29 cellular contexts compared by ENCODE assay signal in the genomic region with DNA sequence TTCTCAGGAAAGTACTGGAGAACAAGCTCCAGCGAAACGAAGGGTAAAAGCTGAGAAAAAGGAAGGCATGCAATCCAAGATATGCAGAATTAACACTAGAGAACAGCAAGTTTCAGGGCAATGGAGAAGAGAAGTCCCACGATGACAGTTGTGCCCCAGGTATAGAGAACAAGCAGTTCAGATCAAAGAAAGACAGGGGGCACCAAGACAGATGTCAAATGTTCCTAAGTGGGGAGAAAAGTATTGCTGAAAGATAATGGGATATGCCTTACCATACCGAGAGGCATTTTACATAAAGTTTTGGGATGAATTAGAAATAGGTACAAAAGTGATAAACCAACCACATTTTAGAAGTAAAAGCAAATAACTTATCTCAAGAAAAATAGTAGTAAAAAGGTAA.
"Had no signal": no experiment of that assay in that cellular context is flagged by ENCODE, and none has a peak within 500 bp of the region (broad histone marks: within the 10 kb centered on the region; RNA-seq: fewer than 3 reads in every experiment).

No MANE protein-coding gene starts in this region.

- H3K36me3 ChIP-seq: adrenal gland, breast epithelium, SJCRH30 had no signal

- H3K4me1 Mint-ChIP-seq: activated B cell treated with CpG ODN at 0.5 μM for 24 hours had no signal

- H3K4me3 ChIP-seq: adrenal gland, body of pancreas, breast epithelium, SJCRH30, SK-N-MC had no signal

- H3K9me3 ChIP-seq: adrenal gland, body of pancreas, breast epithelium, SJCRH30 had no signal

- H3K9me3 Mint-ChIP-seq: activated B cell treated with CpG ODN at 0.5 μM for 24 hours; activated CD4-positive, alpha-beta memory T cell treated with anti-CD3 and anti-CD28 coated beads for 36 hours; activated naive CD4-positive, alpha-beta T cell treated with anti-CD3 and anti-CD28 coated beads for 36 hours; activated naive CD4-positive, alpha-beta T cell treated with anti-CD3 and anti-CD28 coated beads, Interleukin-2, amount 50 U/mL, for 72 hours; activated T-cell treated with anti-CD3 and anti-CD28 coated beads, Interleukin-2, amount 50 U/mL, for 4 hours; activated T-helper 1 cell treated with anti-CD3 and anti-CD28 coated beads, Interleukin-12 subunit alpha, Interleukin-12 subunit beta, Interleukin-2, Interleukin-4 antibody, amounts not matched to agents 30 ng/mL and 10 ng/mL and 1 ng/mL, durations not matched to agents 14 hours and 24 hours and 36 hours; T-helper 1 cell treated with Interleukin-12 subunit alpha and Interleukin-12 subunit beta and Interleukin-4 antibody, amounts not matched to agents 30 μg/mL and 1 μg/mL, for 36 hours; T-helper 2 cell treated with Interferon-gamma antibody and Interleukin-4, amounts not matched to agents 5 μg/mL and 100 μg/mL, for 36 hours had no signal

- H3K4me1 ChIP-seq: adrenal gland, body of pancreas, breast epithelium had no signal

- H3K4me3 Mint-ChIP-seq: activated B cell treated with CpG ODN at 0.5 μM for 24 hours; activated CD4-positive, alpha-beta memory T cell treated with anti-CD3 and anti-CD28 coated beads for 36 hours; activated naive CD4-positive, alpha-beta T cell treated with anti-CD3 and anti-CD28 coated beads for 36 hours; activated T-cell treated with anti-CD3 and anti-CD28 coated beads, Interleukin-2, amount 50 U/mL, for 4 hours; activated T-helper 1 cell treated with anti-CD3 and anti-CD28 coated beads, Interleukin-12 subunit alpha, Interleukin-12 subunit beta, Interleukin-2, Interleukin-4 antibody, amounts not matched to agents 30 ng/mL and 10 ng/mL and 1 ng/mL, durations not matched to agents 14 hours and 24 hours and 36 hours; T-helper 1 cell treated with Interleukin-12 subunit alpha and Interleukin-12 subunit beta and Interleukin-4 antibody, amounts not matched to agents 30 μg/mL and 1 μg/mL, for 36 hours; T-helper 2 cell treated with Interferon-gamma antibody and Interleukin-4, amounts not matched to agents 5 μg/mL and 100 μg/mL, for 36 hours had no signal

- H3K36me3 Mint-ChIP-seq: activated CD4-positive, alpha-beta memory T cell treated with anti-CD3 and anti-CD28 coated beads for 36 hours; activated naive CD4-positive, alpha-beta T cell treated with anti-CD3 and anti-CD28 coated beads, Interleukin-2, amount 50 U/mL, for 72 hours had no signal

- H3K27ac Mint-ChIP-seq: activated B cell treated with CpG ODN at 0.5 μM for 24 hours; activated CD4-positive, alpha-beta memory T cell treated with anti-CD3 and anti-CD28 coated beads for 36 hours; activated naive CD4-positive, alpha-beta T cell treated with anti-CD3 and anti-CD28 coated beads for 36 hours; activated naive CD4-positive, alpha-beta T cell treated with anti-CD3 and anti-CD28 coated beads, Interleukin-2, amount 50 U/mL, for 72 hours; activated T-helper 1 cell treated with anti-CD3 and anti-CD28 coated beads, Interleukin-12 subunit alpha, Interleukin-12 subunit beta, Interleukin-2, Interleukin-4 antibody, amounts not matched to agents 30 ng/mL and 10 ng/mL and 1 ng/mL, durations not matched to agents 14 hours and 24 hours and 36 hours; T-helper 1 cell treated with Interleukin-12 subunit alpha and Interleukin-12 subunit beta and Interleukin-4 antibody, amounts not matched to agents 30 μg/mL and 1 μg/mL, for 36 hours; T-helper 2 cell treated with Interferon-gamma antibody and Interleukin-4, amounts not matched to agents 5 μg/mL and 100 μg/mL, for 36 hours had no signal

- ATAC-seq: activated naive CD4-positive, alpha-beta T cell treated with anti-CD3 and anti-CD28 coated beads, Interleukin-2, amount 50 U/mL, for 72 hours; activated T-cell treated with anti-CD3 and anti-CD28 coated beads, Interleukin-2, amount 50 U/mL, for 4 hours; body of pancreas had no signal

- H3K27me3 ChIP-seq: adrenal gland, body of pancreas, breast epithelium, SJCRH30 had no signal

- H3K4me2 ChIP-seq: KMS-11 had no signal

- H3K27ac ChIP-seq: adrenal gland, body of pancreas, breast epithelium, KMS-11, SJCRH30, SK-N-MC had no signal

- H3K9ac ChIP-seq: KMS-11 had no signal

- DNase-seq: activated B cell treated with CpG ODN at 0.5 μM for 24 hours; activated CD4-positive, alpha-beta memory T cell treated with anti-CD3 and anti-CD28 coated beads for 36 hours; activated CD4-positive, alpha-beta T cell treated with anti-CD3 and anti-CD28 coated beads for 4 hours; activated CD4-positive, alpha-beta T cell treated with anti-CD3 and anti-CD28 coated beads, Interleukin-2, amount 50 U/mL, for 1 hour; activated CD4-positive, CD25-positive, alpha-beta regulatory T cell treated with anti-CD3 and anti-CD28 coated beads, Interleukin-2, amount 50 U/mL, for 72 hours; activated CD8-positive, alpha-beta memory T cell treated with anti-CD3 and anti-CD28 coated beads, Interleukin-2, amount 50 U/mL, for 4 hours; activated gamma-delta T cell treated with Interleukin-2 at 50 U/mL for 16 hours; activated naive CD4-positive, alpha-beta T cell treated with anti-CD3 and anti-CD28 coated beads for 36 hours; activated T-cell treated with anti-CD3 and anti-CD28 coated beads for 4 hours; activated T-cell treated with anti-CD3 and anti-CD28 coated beads, Interleukin-2, amount 50 U/mL, for 4 hours; adrenal gland; body of pancreas; MM.1S; MV-4-11; NCI-H1092; NCI-H1436 treated with DMSO at 0.1 percent for 48 hours; NCI-H1694 treated with DMSO at 0.1 percent for 48 hours; NCI-H2029; NCI-H345; NCI-H524 treated with DMSO at 0.1 percent for 48 hours; Right ventricle myocardium superior; SJCRH30 had no signal
